In the genomic region with DNA sequence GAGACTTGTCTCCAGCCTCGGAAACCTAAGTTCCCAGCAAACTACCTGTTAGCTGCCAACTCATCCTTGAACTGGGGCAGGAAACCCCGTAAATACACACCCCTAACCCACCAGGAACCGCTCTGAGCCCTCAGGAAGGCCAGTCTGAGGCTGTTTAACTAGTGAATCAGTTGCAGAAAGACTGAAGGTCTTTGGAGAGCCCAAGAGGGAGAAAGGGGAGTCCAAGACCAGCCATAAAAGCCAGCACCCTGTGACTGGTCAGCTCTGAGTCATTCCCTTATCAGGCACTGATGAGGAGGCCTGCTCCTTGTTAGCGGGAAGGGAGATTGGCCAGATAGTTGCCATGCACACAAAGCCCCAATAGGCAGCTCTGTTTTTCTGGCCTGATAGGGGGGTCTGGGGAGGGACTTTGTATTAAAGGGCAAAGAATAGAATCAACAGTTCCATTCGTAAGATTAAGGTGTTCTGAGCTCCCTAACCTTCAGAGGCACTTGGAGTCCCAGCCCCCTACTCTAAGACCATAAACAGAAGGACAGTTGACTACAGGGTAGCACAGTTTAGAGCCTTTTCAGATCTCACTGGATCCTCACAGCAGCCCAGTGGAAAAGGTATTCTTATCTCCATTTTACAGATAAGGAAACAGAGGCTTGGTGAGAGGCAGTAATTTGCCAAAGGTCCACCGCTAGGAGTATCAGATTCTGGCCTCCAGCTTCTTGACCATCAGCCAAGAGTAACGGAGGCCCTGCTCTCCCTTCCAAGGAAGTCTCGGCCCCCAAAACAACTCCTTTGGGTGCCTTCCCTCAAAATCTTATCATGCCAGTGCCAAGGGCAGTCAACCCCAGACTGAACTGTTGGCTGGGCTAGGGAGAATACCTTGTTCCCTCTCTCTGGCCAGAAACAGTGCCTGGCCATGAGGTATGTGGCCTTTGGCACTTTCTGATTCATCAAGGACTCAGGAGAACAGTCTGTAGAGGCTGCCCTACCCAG, we compare ENCODE assay signal across 1 cellular context.
TF ChIP-seq lines count a peak whose summit lies in the region.

No MANE protein-coding gene starts in this region.

TF ChIP-seq in SK-N-SH, 30 proteins besides CTCF, POLR2A, EP300 and RAD21 (continued from another document):
- TF ChIP-seq, protein P1, sequence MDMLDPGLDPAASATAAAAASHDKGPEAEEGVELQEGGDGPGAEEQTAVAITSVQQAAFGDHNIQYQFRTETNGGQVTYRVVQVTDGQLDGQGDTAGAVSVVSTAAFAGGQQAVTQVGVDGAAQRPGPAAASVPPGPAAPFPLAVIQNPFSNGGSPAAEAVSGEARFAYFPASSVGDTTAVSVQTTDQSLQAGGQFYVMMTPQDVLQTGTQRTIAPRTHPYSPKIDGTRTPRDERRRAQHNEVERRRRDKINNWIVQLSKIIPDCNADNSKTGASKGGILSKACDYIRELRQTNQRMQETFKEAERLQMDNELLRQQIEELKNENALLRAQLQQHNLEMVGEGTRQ (IDR thresholded peaks at IDR 0.05; ENCODE audit: borderline replicate concordance, low read depth, low read length) = no peak
- TF ChIP-seq, protein P2, sequence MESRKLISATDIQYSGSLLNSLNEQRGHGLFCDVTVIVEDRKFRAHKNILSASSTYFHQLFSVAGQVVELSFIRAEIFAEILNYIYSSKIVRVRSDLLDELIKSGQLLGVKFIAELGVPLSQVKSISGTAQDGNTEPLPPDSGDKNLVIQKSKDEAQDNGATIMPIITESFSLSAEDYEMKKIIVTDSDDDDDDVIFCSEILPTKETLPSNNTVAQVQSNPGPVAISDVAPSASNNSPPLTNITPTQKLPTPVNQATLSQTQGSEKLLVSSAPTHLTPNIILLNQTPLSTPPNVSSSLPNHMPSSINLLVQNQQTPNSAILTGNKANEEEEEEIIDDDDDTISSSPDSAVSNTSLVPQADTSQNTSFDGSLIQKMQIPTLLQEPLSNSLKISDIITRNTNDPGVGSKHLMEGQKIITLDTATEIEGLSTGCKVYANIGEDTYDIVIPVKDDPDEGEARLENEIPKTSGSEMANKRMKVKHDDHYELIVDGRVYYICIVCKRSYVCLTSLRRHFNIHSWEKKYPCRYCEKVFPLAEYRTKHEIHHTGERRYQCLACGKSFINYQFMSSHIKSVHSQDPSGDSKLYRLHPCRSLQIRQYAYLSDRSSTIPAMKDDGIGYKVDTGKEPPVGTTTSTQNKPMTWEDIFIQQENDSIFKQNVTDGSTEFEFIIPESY (IDR thresholded peaks at IDR 0.05; ENCODE audit: borderline replicate concordance, low read depth) = 0 out of 2 replicates have a peak, but pooled peaks have one; percentile 64
- peak; percentile 99 for TF ChIP-seq TCF12 (IDR thresholded peaks at IDR 0.05)
- peak; percentile 99 for TF ChIP-seq JUND (IDR thresholded peaks at IDR 0.05)
- TF ChIP-seq GABPA (IDR thresholded peaks at IDR 0.05; ENCODE audit: low read depth) = 0 out of 2 replicates have a peak, but pooled peaks have one; percentile 24
- TF ChIP-seq GATA2 (CRISPR knock-in tag; IDR thresholded peaks at IDR 0.05) = peak; percentile 100
- peak; percentile 81 for TF ChIP-seq RCOR1 (IDR thresholded peaks at IDR 0.05; ENCODE audit: low read length)
- TF ChIP-seq YY1 (IDR thresholded peaks at IDR 0.05; ENCODE audit: low read depth) = no peak
- TF ChIP-seq FOXJ3 (CRISPR knock-in tag; IDR thresholded peaks at IDR 0.05) = peak; percentile 31; the same call in 1 of the 2 replicates
